ENCODE assay signal across 1 cellular context in genomic region chr1:26278835-26279597, GRCh38.
TF ChIP-seq lines count a peak whose summit lies in the region.

No MANE protein-coding gene starts in this region.

TF ChIP-seq in K562, 482 proteins besides CTCF, POLR2A, EP300 and RAD21 (continued from another document and continues in another):
- no peak for TF ChIP-seq GTF3C2 (IDR thresholded peaks at IDR 0.05; ENCODE audit: borderline replicate concordance, extremely low read depth, insufficient read length)
- TF ChIP-seq E2F4 (CRISPR knock-in tag; IDR thresholded peaks at IDR 0.05; ENCODE audit: low read depth) = 0 out of 2 replicates have a peak, but pooled peaks have one; percentile 16
- TF ChIP-seq ZNF311 (CRISPR knock-in tag; IDR thresholded peaks at IDR 0.05) = no peak
- TF ChIP-seq ZBTB40 (IDR thresholded peaks at IDR 0.05) = peak; percentile 8; the same call in 1 of the 2 replicates
- no peak for TF ChIP-seq ZBTB40 (CRISPR knock-in tag; IDR thresholded peaks at IDR 0.05)
- no peak; the same call in 1 of the 2 replicates for TF ChIP-seq MYC (IDR thresholded peaks at IDR 0.05; ENCODE audit: low read depth, low read length)
- TF ChIP-seq MYC (CRISPR knock-in tag; IDR thresholded peaks at IDR 0.05; ENCODE audit: borderline replicate concordance, low read depth) = no peak
- TF ChIP-seq TRIM24 (IDR thresholded peaks at IDR 0.05) = 0 out of 4 replicates have a peak, but pooled peaks of 1 of the 2 experiments have one; percentile 8
- TF ChIP-seq EWSR1 (IDR thresholded peaks at IDR 0.05; ENCODE audit: borderline replicate concordance, low read depth, partially characterized antibody) = no peak
- TF ChIP-seq ZFX (CRISPR knock-in tag; IDR thresholded peaks at IDR 0.05) = no peak
- 0 out of 2 replicates have a peak, but pooled peaks have one; percentile 5 for TF ChIP-seq MITF (IDR thresholded peaks at IDR 0.05)
- TF ChIP-seq HMG20B (CRISPR knock-in tag; IDR thresholded peaks at IDR 0.05) = no peak
- TF ChIP-seq HBP1 (CRISPR knock-in tag; IDR thresholded peaks at IDR 0.05) = no peak
- TF ChIP-seq CEBPZ (IDR thresholded peaks at IDR 0.05; ENCODE audit: borderline replicate concordance, low read depth, low read length) = no peak
- TF ChIP-seq BACH1 (tag; IDR thresholded peaks at IDR 0.05) = no peak
- no peak for TF ChIP-seq ARID4B (CRISPR knock-in tag; IDR thresholded peaks at IDR 0.05)
- TF ChIP-seq ELK1 (CRISPR knock-in tag; IDR thresholded peaks at IDR 0.05) = no peak
- TF ChIP-seq ZSCAN32 (CRISPR knock-in tag; IDR thresholded peaks at IDR 0.05) = no peak
- TF ChIP-seq ZNF551 (CRISPR knock-in tag; IDR thresholded peaks at IDR 0.05) = no peak
- no peak for TF ChIP-seq NCOA2 (IDR thresholded peaks at IDR 0.05; ENCODE audit: partially characterized antibody in 2 of 2)
- 0 out of 2 replicates have a peak, but pooled peaks have one; percentile 47 for TF ChIP-seq ZNF224 (CRISPR knock-in tag; IDR thresholded peaks at IDR 0.05)
- TF ChIP-seq CBFA2T3 (IDR thresholded peaks at IDR 0.05) = peak; percentile 5; the same call in 1 of the 2 replicates
- TF ChIP-seq ZBTB43 (CRISPR knock-in tag; IDR thresholded peaks at IDR 0.05) = 0 out of 2 replicates have a peak, but pooled peaks have one; percentile 11
